8 cellular contexts compared by ENCODE assay signal in the genomic region with DNA sequence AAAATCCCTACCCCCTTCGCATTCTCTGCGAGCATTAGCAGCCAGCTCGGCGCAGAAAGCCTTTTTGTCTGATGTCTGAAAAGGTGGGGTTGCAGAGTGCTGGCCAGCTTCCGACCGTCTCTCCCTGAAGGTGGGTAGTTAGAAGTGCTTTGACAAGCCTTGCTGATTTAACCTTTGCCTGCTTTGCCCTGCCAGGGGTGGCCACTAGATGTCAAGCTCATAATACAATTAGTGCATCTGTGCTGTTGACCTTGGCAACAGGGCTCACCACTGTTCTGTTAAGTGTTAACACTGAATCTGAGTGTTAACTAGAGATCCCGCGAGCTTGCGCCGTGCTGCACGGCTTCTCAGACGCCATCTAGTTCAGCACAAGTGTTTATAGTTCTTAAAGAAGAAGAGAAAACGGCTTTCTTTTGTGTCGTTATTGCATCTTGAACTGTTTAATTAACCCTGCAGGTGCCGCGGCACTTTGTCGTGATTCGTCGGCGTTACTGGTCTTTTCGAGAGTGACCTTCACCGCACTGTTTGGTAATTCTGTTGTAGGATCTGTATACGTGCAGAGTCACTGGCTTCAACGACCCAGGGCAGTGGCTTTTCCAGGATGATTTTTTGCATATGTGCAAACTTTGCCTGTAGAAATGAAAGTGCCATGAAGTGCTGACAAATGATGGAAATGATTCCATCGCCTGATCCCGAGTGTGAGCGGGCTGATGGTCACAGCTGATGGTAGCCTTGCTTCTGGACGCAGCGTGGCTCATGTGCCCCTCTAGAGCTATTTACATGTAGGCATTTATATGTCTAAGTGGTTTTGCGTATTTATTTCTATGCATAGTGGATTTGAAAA. TPM values are rescaled to one million over a fixed set of nuclear protein-coding genes. Genes with fewer than 3 reads are reported as not detected.
DNase-seq lines count a peak whose midpoint lies in the region; ATAC-seq and TF ChIP-seq lines count a peak whose summit lies in the region.

No MANE protein-coding gene starts in this region.

- H3K4me3 ChIP-seq in HUES48 (ENCODE audit: low read depth, low read length), result peak overlapping the region; percentile 82
- no peak overlapping the region for H3K4me3 ChIP-seq in SJCRH30
- peak overlapping the region; percentile 15; the same call in 1 of the 2 replicates for H3K4me3 ChIP-seq in iPS DF 6.9 (ENCODE audit: low read length)
- peak overlapping the region; percentile 16 to 25 for H3K4me3 ChIP-seq in vagina
- H3K4me3 ChIP-seq in aorta (ENCODE audit: low read length in 2 of 2), result no peak overlapping the region

- H3K9me3 ChIP-seq in HUES48 (ENCODE audit: control insufficient read depth, insufficient read depth, low read length), result no peaks in the 10 kb centered on the region
- H3K9me3 ChIP-seq in SJCRH30 (replicated peaks), result no peaks in the 10 kb centered on the region
- no peaks in the 10 kb centered on the region for H3K9me3 ChIP-seq in iPS DF 6.9 (ENCODE audit: control insufficient read depth, insufficient read depth, low read length)
- no peaks in the 10 kb centered on the region for H3K9me3 ChIP-seq in vagina
- H3K9me3 ChIP-seq in aorta (ENCODE audit: control insufficient read depth, low read length), result no peaks in the 10 kb centered on the region

- H3K4me1 ChIP-seq in HUES48 (ENCODE audit: control insufficient read depth, insufficient read depth, low read length) (peaks cover 75% of the 10 kb centered on the region), SJCRH30 (no peaks in the 10 kb centered on the region), iPS DF 6.9 (ENCODE audit: control insufficient read depth, insufficient read depth, low read length) (peaks cover 7% of the 10 kb centered on the region), vagina (no peaks in the 10 kb centered on the region), aorta (ENCODE audit: control insufficient read depth in 1 of 2, insufficient read depth in 2 of 2, low read length in 2 of 2) (no peaks in the 10 kb centered on the region)

- H3K9ac ChIP-seq in HUES48 (ENCODE audit: low read depth, low read length), result no peak overlapping the region

- intact Hi-C loops in vagina (cut with DNase I), result no loop called here
- intact Hi-C loops in aorta (cut with DNase I), result no loop called here

- no peak for ATAC-seq in aorta (ENCODE audit: low FRiP score)

- peak; percentile 34 to 35 for DNase-seq in activated T-cell treated with anti-CD3 and anti-CD28 coated beads, Interleukin-2, amount 50 U/mL, for 48 hours
- no peak for DNase-seq in activated T-cell treated with anti-CD3 and anti-CD28 coated beads, Interleukin-2, amount 50 U/mL, for 1 hour
- DNase-seq in SJCRH30 (peak; percentile 8 to 11), iPS DF 6.9 (ENCODE audit: low read depth, low spot score) (no peak), vagina (ENCODE audit: extremely low spot score in 2 of 2) (peak; percentile 14 to 47), aorta (no peak), hepatic stellate cell (ENCODE audit: low spot score) (no peak)

- no peak for TF ChIP-seq CTCF in vagina (IDR thresholded peaks at IDR 0.05)

- H3K27me3 ChIP-seq in HUES48 (ENCODE audit: control insufficient read depth, insufficient read depth, low read length) (peaks cover 9% of the 10 kb centered on the region; the same call in 1 of the 2 replicates), SJCRH30 (no peaks in the 10 kb centered on the region), iPS DF 6.9 (ENCODE audit: control insufficient read depth, insufficient read depth, low read length) (peaks cover 2% of the 10 kb centered on the region; the same call in 1 of the 2 replicates), vagina (no peaks in the 10 kb centered on the region), aorta (ENCODE audit: control insufficient read depth in 1 of 2, insufficient read depth in 2 of 2, low read length in 1 of 2) (no peaks in the 10 kb centered on the region)

- WGBS in iPS DF 6.9 (ENCODE audit: insufficient coverage, insufficient read length), result no CpG with 5 or more reads among the region's 30 CpGs
- WGBS in aorta, 2 donors, result 24 to 42% methylated on average over 30 of the region's 30 CpGs

- H3K27ac ChIP-seq in HUES48 (ENCODE audit: low read depth, low read length) (peak overlapping the region; percentile 89), SJCRH30 (no peak overlapping the region), iPS DF 6.9 (ENCODE audit: low read length) (no peak overlapping the region), vagina (peak overlapping the region; percentile 88), aorta (ENCODE audit: low read depth in 1 of 2, low read length in 2 of 2) (no peak overlapping the region)

- H3K36me3 ChIP-seq in HUES48 (ENCODE audit: control insufficient read depth, insufficient read depth, low read length) (no peaks in the 10 kb centered on the region), SJCRH30 (no peaks in the 10 kb centered on the region), iPS DF 6.9 (ENCODE audit: control insufficient read depth, insufficient read depth, low read length) (no peaks in the 10 kb centered on the region), vagina (no peaks in the 10 kb centered on the region), aorta (ENCODE audit: control insufficient read depth in 1 of 2, insufficient read depth in 2 of 2, low read length in 1 of 2) (no peaks in the 10 kb centered on the region)

- TF ChIP-seq POLR2A in vagina (IDR thresholded peaks at IDR 0.05), result no peak

RNA-seq across cellular contexts. Expression of gene SALL3, which starts 5.5 kb away (rescaled TPM):
- total RNA-seq in SJCRH30 (2014; rRNA removed; shearing (Covaris generic)), result not detected in 2 replicates
- total RNA-seq in vagina (7.4 TPM), aorta (under 1 TPM in 1 of 2 donors, not detected in 1; 0.06 TPM)
- polyA plus RNA-seq in aorta, result not detected

Comparison
In these comparisons a context has a peak if more than half of its experiments do, and no peak if none do; other contexts are left out.
1. DNase-seq: peak in activated T-cell treated with anti-CD3 and anti-CD28 coated beads, Interleukin-2, amount 50 U/mL, for 48 hours (2 of 2), SJCRH30 (2 of 2) and vagina (2 of 2); none in activated T-cell treated with anti-CD3 and anti-CD28 coated beads, Interleukin-2, amount 50 U/mL, for 1 hour (single experiment), iPS DF 6.9 (single experiment), aorta (0 of 2) and hepatic stellate cell (single experiment).
2. H3K27ac ChIP-seq: peak in HUES48 (single experiment) and vagina (single experiment); none in SJCRH30 (single experiment), iPS DF 6.9 (single experiment) and aorta (0 of 2).
3. H3K4me3 ChIP-seq: peak in HUES48 (single experiment), iPS DF 6.9 (single experiment) and vagina (2 of 2); none in SJCRH30 (single experiment) and aorta (0 of 2).